Comparison of ENCODE assay signal across 26 cellular contexts in the genomic region with DNA sequence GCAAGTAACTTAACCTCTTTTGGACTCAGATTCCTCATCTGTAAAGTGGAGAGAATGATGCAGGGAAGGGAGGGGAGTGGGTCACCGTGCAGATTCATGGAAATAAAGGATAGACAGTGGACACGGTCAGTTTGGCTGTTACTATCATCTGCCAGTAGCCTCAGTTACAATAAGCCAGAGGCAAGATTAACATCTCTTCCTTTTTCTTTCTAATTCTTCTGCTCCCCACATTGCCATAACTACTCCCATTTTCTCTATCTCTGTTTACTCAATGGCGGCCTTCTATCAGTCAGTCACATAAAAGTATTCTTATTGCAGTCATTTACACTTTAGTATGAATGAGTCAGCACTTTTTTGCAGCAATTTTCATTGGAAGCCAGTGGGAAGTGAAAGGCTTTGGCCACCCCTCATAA. TPM values are rescaled to one million over a fixed set of nuclear protein-coding genes. Genes with fewer than 3 reads are reported as not detected.
DNase-seq lines count a peak whose midpoint lies in the region; ATAC-seq, FAIRE-seq and TF ChIP-seq lines count a peak whose summit lies in the region.
"Had no signal": no experiment of that assay in that cellular context is flagged by ENCODE, and none has a peak within 500 bp of the region (broad histone marks: within the 10 kb centered on the region; RNA-seq: fewer than 3 reads in every experiment).

No MANE protein-coding gene starts in this region.

- H3K36me3 ChIP-seq in HepG2 (replicated peaks in 1 of 2; ENCODE audit: control insufficient read depth in 1 of 2, insufficient read depth in 2 of 2, low read length in 2 of 2), result no peaks in the 10 kb centered on the region
- H3K36me3 ChIP-seq in right lobe of liver, result no peaks in the 10 kb centered on the region
- peaks cover 71% of the 10 kb centered on the region for H3K36me3 ChIP-seq in OCI-LY3 (replicated peaks; ENCODE audit: low read depth, low read length)
- no peaks in the 10 kb centered on the region for H3K36me3 ChIP-seq in testis (ENCODE audit: low read depth, missing control alignments)
- H3K36me3 ChIP-seq: ovary, right atrium auricular region, tibial artery had no signal

- 25% methylated on average over 3 of the region's 3 CpGs for WGBS in HepG2 (ENCODE audit: low lambda C conversion rate)
- WGBS in right lobe of liver (ENCODE audit: insufficient coverage, low coverage, low lambda C conversion rate, missing lambda C conversion rate), result 63% methylated on average over 3 of the region's 3 CpGs
- WGBS in testis, 2 donors, result 79 to 83% methylated on average over 3 of the region's 3 CpGs

- no peak for DNase-seq in HepG2 (ENCODE audit: low spot score)
- DNase-seq in right lobe of liver, result no peak
- DNase-seq in testis, result no peak
- DNase-seq in SK-N-DZ (ENCODE audit: low spot score), result no peak
- DNase-seq: activated naive CD4-positive, alpha-beta T cell treated with anti-CD3 and anti-CD28 coated beads for 36 hours; DMS53; GF-D8; glutamatergic neuron; Karpas-422; kidney; NCI-H1048; NCI-H187; NCI-H2171 treated with DMSO at 0.1 percent for 48 hours; NCI-H526; ovary; RPMI8226; stimulated activated CD4-positive, alpha-beta T cell treated with anti-CD3 and anti-CD28 coated beads, Interleukin-4, amount 100 ng/mL, for 1 hour; stimulated activated naive CD4-positive, alpha-beta T cell treated with Interleukin-2 at 50 U/mL for 16 hours; tibial artery had no signal

- H2AFZ ChIP-seq in HepG2 (ENCODE audit: low read length), result no peak overlapping the region
- H2AFZ ChIP-seq in OCI-LY3 (ENCODE audit: low read depth, low read length), result no peak overlapping the region
- H2AFZ ChIP-seq: GM23248 had no signal

- H3K27me3 ChIP-seq in HepG2 (ENCODE audit: control insufficient read depth in 1 of 2, insufficient read depth in 2 of 2, low read length in 2 of 2) (peaks cover 0 to 3% of the 10 kb centered on the region in 2 experiments; a peak in 2 of 5 replicates), right lobe of liver (no peaks in the 10 kb centered on the region), OCI-LY3 (ENCODE audit: low read depth, low read length) (no peaks in the 10 kb centered on the region), testis (no peaks in the 10 kb centered on the region)
- H3K27me3 ChIP-seq: ovary, right atrium auricular region, tibial artery had no signal

- H3K9me3 ChIP-seq in HepG2 (ENCODE audit: low read length), result no peaks in the 10 kb centered on the region
- no peaks in the 10 kb centered on the region for H3K9me3 ChIP-seq in right lobe of liver
- no peaks in the 10 kb centered on the region for H3K9me3 ChIP-seq in OCI-LY3 (ENCODE audit: insufficient read depth, low read length)
- H3K9me3 ChIP-seq in testis, result no peaks in the 10 kb centered on the region
- H3K9me3 ChIP-seq: ovary, right atrium auricular region, tibial artery had no signal

- H4K20me1 ChIP-seq in HepG2 (ENCODE audit: insufficient read depth, low read length) (no peaks in the 10 kb centered on the region), OCI-LY3 (ENCODE audit: insufficient read depth, low read length) (peaks cover 55% of the 10 kb centered on the region)

- no peak for TF ChIP-seq RAD21 in HepG2 (CRISPR knock-in tag; IDR thresholded peaks at IDR 0.05)

- H3K4me3 ChIP-seq in HepG2 (replicated peaks in 1 of 3; ENCODE audit: insufficient read depth in 1 of 3, low read depth in 2 of 3, low read length in 3 of 3) (no peak overlapping the region), right lobe of liver (no peak overlapping the region), OCI-LY3 (ENCODE audit: low read length) (no peak overlapping the region), testis (no peak overlapping the region)
- H3K4me3 ChIP-seq: GM23248, ovary, right atrium auricular region, tibial artery had no signal

- H3K4me2 ChIP-seq in HepG2 (ENCODE audit: low read depth, low read length) (no peak overlapping the region), OCI-LY3 (ENCODE audit: low read length) (no peak overlapping the region)

- intact Hi-C loops in HepG2 (cut with micrococcal nuclease; ENCODE audit: unreplicated experiment) (no loop called here), right lobe of liver (cut with DNase I) (no loop called here), testis (cut with DNase I; ENCODE audit: low total_unique reads) (no loop called here)

- POLR2A ChIA-PET in HepG2 (lab: Yijun Ruan, JAX), result no interaction called here

- TF ChIP-seq CTCF in HepG2 (CRISPR knock-in tag; IDR thresholded peaks at IDR 0.05) (no peak), right lobe of liver (IDR thresholded peaks at IDR 0.05) (no peak), OCI-LY3 (IDR thresholded peaks at IDR 0.05; ENCODE audit: low read depth, low read length) (no peak), testis (IDR thresholded peaks at IDR 0.05) (no peak)

- no peak for FAIRE-seq in HepG2 (lab: Jason Lieb, UNC)
- FAIRE-seq: HTR-8/SVneo, kidney had no signal

- no peak overlapping the region for H3K9ac ChIP-seq in HepG2 (ENCODE audit: insufficient read depth, low read depth, low read length)
- no peak overlapping the region for H3K9ac ChIP-seq in OCI-LY3 (ENCODE audit: low read length)
- H3K9ac ChIP-seq: GM23248 had no signal

- in situ Hi-C loops in HepG2 (cut with HindIII; ENCODE audit: extremely low pct_ligation_motif_present, low pct_unique_long_range_greater_than_20kb), result no loop called here

- CTCF ChIA-PET in HepG2 (lab: Yijun Ruan, JAX; ENCODE audit: low intra/inter-chr PET ratio, low total read pairs), result no interaction called here

- H3K4me1 ChIP-seq in HepG2 (ENCODE audit: insufficient read depth, low read length) (no peaks in the 10 kb centered on the region), right lobe of liver (no peaks in the 10 kb centered on the region), OCI-LY3 (ENCODE audit: low read length) (peaks cover 76% of the 10 kb centered on the region), testis (no peaks in the 10 kb centered on the region)
- H3K4me1 ChIP-seq: right atrium auricular region had no signal

- no peak overlapping the region for H3K27ac ChIP-seq in HepG2 (ENCODE audit: extremely low read length, insufficient read depth, low read length)
- H3K27ac ChIP-seq in right lobe of liver, result no peak overlapping the region
- H3K27ac ChIP-seq in OCI-LY3 (ENCODE audit: low read length), result peak overlapping the region; percentile 41
- peak overlapping the region; percentile 33 for H3K27ac ChIP-seq in angular gyrus (ENCODE audit: low read depth, low read length)
- peak overlapping the region; percentile 15 for H3K27ac ChIP-seq in temporal lobe (ENCODE audit: low read depth, low read length)
- no peak overlapping the region for H3K27ac ChIP-seq in testis
- H3K27ac ChIP-seq: GM23248, ovary, right atrium auricular region had no signal

- no peak for TF ChIP-seq POLR2A in HepG2 (IDR thresholded peaks at IDR 0.05; ENCODE audit: insufficient read depth in 1 of 2, low read depth in 2 of 2, low read length in 2 of 2)
- TF ChIP-seq POLR2A in right lobe of liver (IDR thresholded peaks at IDR 0.05), result no peak
- TF ChIP-seq POLR2A in testis (IDR thresholded peaks at IDR 0.05), result no peak

- ATAC-seq in HepG2 (no peak), right lobe of liver (no peak), GM21360 (IDR thresholded peaks at IDR 0.05; ENCODE audit: unreplicated experiment) (no peak)

- no peak for TF ChIP-seq EP300 in HepG2 (IDR thresholded peaks at IDR 0.05; ENCODE audit: low read depth in 2 of 2, low read length in 2 of 2)
- TF ChIP-seq EP300 in HepG2 (CRISPR knock-in tag; IDR thresholded peaks at IDR 0.05; ENCODE audit: borderline replicate concordance), result no peak

- no peaks in the 10 kb centered on the region for H3K79me2 ChIP-seq in HepG2 (ENCODE audit: insufficient read depth, low read length)
- H3K79me2 ChIP-seq in OCI-LY3 (ENCODE audit: low read length), result peaks cover 99% of the 10 kb centered on the region

- BruUV-seq in HepG2 (replicated peaks; lab: Mats Ljungman, UMichigan), result no TSS peak

TF ChIP-seq in HepG2, 621 proteins besides CTCF, POLR2A, EP300 and RAD21 (continues in another document):
- TF ChIP-seq CCAR2 (optimal IDR thresholded peaks at IDR 0.05; ENCODE audit: low read depth, low read length) (no peak), MAFK (conservative IDR thresholded peaks at IDR 0.05 in 1 of 2, IDR thresholded peaks at IDR 0.05 in 1 of 2; ENCODE audit: low read length in 2 of 2) (peak; percentile 95 to 96), ZNF563 (CRISPR knock-in tag; IDR thresholded peaks at IDR 0.05) (no peak), ZNF556 (CRISPR knock-in tag; IDR thresholded peaks at IDR 0.05; ENCODE audit: borderline replicate concordance) (no peak), ZNF263 (CRISPR knock-in tag; IDR thresholded peaks at IDR 0.05) (no peak), MAFF (IDR thresholded peaks at IDR 0.05; ENCODE audit: low read depth, low read length) (peak; percentile 92)

RNA-seq across cellular contexts. Expression of a gene that starts 49.2 kb away (rescaled TPM):
- 0.02 TPM in 1 of 2 replicates, not detected in the other for total RNA-seq in HepG2 (2016; rRNA removed; fragmentation: Illumina TruSeq; extraction: Trizol)
- not detected in 2 replicates for total RNA-seq in HepG2 (2016; cell fraction: cytosol; rRNA removed; fragmentation: Illumina TruSeq; extraction: Trizol; ENCODE audit: low read depth)
- 0.04 TPM in 1 of 2 replicates, not detected in the other for total RNA-seq in HepG2 (2016; cell fraction: insoluble cytoplasmic fraction; rRNA removed; fragmentation: Illumina TruSeq; extraction: Trizol)
- total RNA-seq in HepG2 (2016; cell fraction: membrane; rRNA removed; fragmentation: Illumina TruSeq; extraction: Trizol), result 0.03 TPM in 1 of 2 replicates, not detected in the other
- total RNA-seq in HepG2 (2016; cell fraction: nucleus; rRNA removed; fragmentation: Illumina TruSeq; extraction: Trizol), result not detected in 2 replicates
- polyA plus RNA-seq in HepG2 (2011; rRNA removed), result 0.09 and 0.11 TPM in 2 replicates
- polyA plus RNA-seq in HepG2 (2011; cell fraction: cytosol; rRNA removed), result 0.05 and 0.08 TPM in 2 replicates
- 0.06 and 0.07 TPM in 2 replicates for polyA plus RNA-seq in HepG2 (2011; cell fraction: nucleus; rRNA removed)
- polyA plus RNA-seq in HepG2 (2012), result 0.05 and 0.11 TPM in 2 replicates
- polyA plus RNA-seq in HepG2 (2016; cell fraction: cytosol; fragmentation: Illumina TruSeq; extraction: Trizol; ENCODE audit: low read depth), result not detected in 2 replicates
- not detected in 2 replicates for polyA plus RNA-seq in HepG2 (2016; cell fraction: insoluble cytoplasmic fraction; fragmentation: Illumina TruSeq; extraction: Trizol; ENCODE audit: low read depth)
- not detected in 2 replicates for polyA plus RNA-seq in HepG2 (2016; cell fraction: membrane; fragmentation: Illumina TruSeq; extraction: Trizol; ENCODE audit: low read depth)
- polyA plus RNA-seq in HepG2 (2016; cell fraction: nucleus; fragmentation: Illumina TruSeq; extraction: Trizol; ENCODE audit: insufficient read depth, low read depth), result not detected in 2 replicates
- polyA minus RNA-seq in HepG2 (2011; rRNA and poly(A)+ RNA removed; ENCODE audit: low replicate concordance), result 0.12 and 0.21 TPM in 2 replicates
- not detected in 2 replicates for polyA minus RNA-seq in HepG2 (2011; cell fraction: cytosol; rRNA and poly(A)+ RNA removed)
- polyA minus RNA-seq in HepG2 (2011; cell fraction: nucleus; rRNA and poly(A)+ RNA removed), result 0.13 TPM in 1 of 2 replicates, not detected in the other
- total RNA-seq in right lobe of liver, result 1 to 10 TPM in 5 of 6 experiments, under 1 TPM in 1; 0.62 to 4.0 (median 2.3) TPM
- total RNA-seq in temporal lobe, result 10.1 TPM
- 1 to 10 TPM; 1.2 to 1.3 TPM for total RNA-seq in testis
- 3.7 TPM for polyA plus RNA-seq in testis (ENCODE audit: insufficient read depth, low read depth, low replicate concordance)
- 3.1 and 3.8 TPM in 2 replicates for polyA plus RNA-seq in SK-N-DZ (2014; cell fraction: cytosol; rRNA removed)
- polyA plus RNA-seq in SK-N-DZ (2014; cell fraction: nucleus; rRNA removed), result 3.1 and 6.3 TPM in 2 replicates
- total RNA-seq: GM23248 had no signal
- polyA plus RNA-seq: GM23248 had no signal

Comparison
In these comparisons a context has a peak if more than half of its experiments do, and no peak if none do; other contexts are left out.
1. H3K27ac ChIP-seq: peak in OCI-LY3 (single experiment), angular gyrus (single experiment) and temporal lobe (single experiment); none in HepG2 (single experiment), right lobe of liver (0 of 3) and testis (0 of 2).